In genomic region chr2:60964651-60965513, GRCh38 we compare ENCODE assay signal across 13 cellular contexts. TPM values are rescaled to one million over a fixed set of nuclear protein-coding genes. Genes with fewer than 3 reads are reported as not detected.
A peak's percentile ranks its signal among the peaks of the same experiment; 100 is the strongest.
DNase-seq lines count a peak whose midpoint lies in the region; ATAC-seq, FAIRE-seq and TF ChIP-seq lines count a peak whose summit lies in the region.
"Had no signal": no experiment of that assay in that cellular context is flagged by ENCODE, and none has a peak within 500 bp of the region (broad histone marks: within the 10 kb centered on the region; RNA-seq: fewer than 3 reads in every experiment).

No MANE protein-coding gene starts in this region.

- TF ChIP-seq CTCF in HepG2 (CRISPR knock-in tag; IDR thresholded peaks at IDR 0.05) (no peak), right lobe of liver (IDR thresholded peaks at IDR 0.05) (no peak), type B pancreatic cell (conservative IDR thresholded peaks at IDR 0.05) (no peak)

- no peaks in the 10 kb centered on the region for H3K9me3 Mint-ChIP-seq in T-cell
- no peaks in the 10 kb centered on the region for H3K9me3 Mint-ChIP-seq in type B pancreatic cell
- H3K9me3 Mint-ChIP-seq: dendritic cell treated with granulocyte-macrophage colony-stimulating factor and Interleukin-4, amounts not matched to agents 40 ng/mL and 50 ng/mL, for 4 days had no signal

- no peaks in the 10 kb centered on the region for H3K79me2 ChIP-seq in HepG2 (ENCODE audit: insufficient read depth, low read length)

- no peak for FAIRE-seq in HepG2 (lab: Jason Lieb, UNC)

- no peak for DNase-seq in HepG2 (ENCODE audit: low spot score)
- DNase-seq in right lobe of liver = no peak
- DNase-seq in T-cell = peak in 5 of 34 experiments; percentile 4 to 26 (median 9)
- no peak for DNase-seq in effector memory CD4-positive, alpha-beta T cell
- no peak for DNase-seq in type B pancreatic cell (ENCODE audit: extremely low spot score, unreplicated experiment)
- no peak for DNase-seq in mesenteric fat pad (ENCODE audit: low spot score)
- no peak for DNase-seq in NCI-H2171 (lab: John Stamatoyannopoulos, UW)
- DNase-seq: adrenal gland, IMR-90, NCI-H2029 treated with DMSO at 0.1 percent for 48 hours had no signal

- no peaks in the 10 kb centered on the region for H3K9me3 ChIP-seq in HepG2 (ENCODE audit: low read length)
- no peaks in the 10 kb centered on the region for H3K9me3 ChIP-seq in right lobe of liver
- no peaks in the 10 kb centered on the region for H3K9me3 ChIP-seq in effector memory CD4-positive, alpha-beta T cell (ENCODE audit: control insufficient read depth, low read length)
- H3K9me3 ChIP-seq: adrenal gland had no signal

- no peak overlapping the region for H3K9ac ChIP-seq in HepG2 (ENCODE audit: insufficient read depth, low read depth, low read length)

- H3K4me3 ChIP-seq in HepG2 (replicated peaks in 1 of 3; ENCODE audit: insufficient read depth in 1 of 3, low read depth in 2 of 3, low read length in 3 of 3) (no peak overlapping the region), right lobe of liver (no peak overlapping the region)
- peak overlapping the region; percentile 7 for H3K4me3 ChIP-seq in effector memory CD4-positive, alpha-beta T cell (ENCODE audit: insufficient read depth, low read depth, low read length, poor library complexity, severe bottlenecking)
- H3K4me3 ChIP-seq: adrenal gland had no signal

- H3K27me3 ChIP-seq in HepG2 (ENCODE audit: control insufficient read depth in 1 of 2, insufficient read depth in 2 of 2, low read length in 2 of 2) (no peaks in the 10 kb centered on the region), right lobe of liver (no peaks in the 10 kb centered on the region)
- H3K27me3 ChIP-seq in effector memory CD4-positive, alpha-beta T cell (replicated peaks; ENCODE audit: control insufficient read depth, insufficient read depth, low read length, poor library complexity, severe bottlenecking) = no peaks in the 10 kb centered on the region
- H3K27me3 ChIP-seq: adrenal gland had no signal

- peak overlapping the region in 2 of 3 donors; percentile 25 to 40 for H3K4me3 Mint-ChIP-seq in T-cell
- H3K4me3 Mint-ChIP-seq in type B pancreatic cell = no peak overlapping the region
- H3K4me3 Mint-ChIP-seq: dendritic cell treated with granulocyte-macrophage colony-stimulating factor and Interleukin-4, amounts not matched to agents 40 ng/mL and 50 ng/mL, for 4 days had no signal

- H3K4me1 ChIP-seq in HepG2 (ENCODE audit: insufficient read depth, low read length) (peaks cover 10% of the 10 kb centered on the region; the same call in 1 of the 2 replicates), right lobe of liver (no peaks in the 10 kb centered on the region)
- peaks cover 15% of the 10 kb centered on the region for H3K4me1 ChIP-seq in effector memory CD4-positive, alpha-beta T cell (ENCODE audit: control insufficient read depth, insufficient read depth, low read length, poor library complexity, severe bottlenecking)
- H3K4me1 ChIP-seq: adrenal gland had no signal

- POLR2A ChIA-PET in HepG2 (lab: Yijun Ruan, JAX) = interaction anchor here (1.1 kb wide), 1 partner anchor 53 kb away, joined by 3 read pairs; the partner anchor contains the start of genes PEX13 and PUS10
- POLR2A ChIA-PET in T-cell (lab: Charles Lee) = interaction anchor here (0.5 to 2.5 kb wide), 3 partner anchors 42 to 209 kb away, joined by 3 to 13 read pairs (median 4); partner anchors contain the start of genes PAPOLG (in 1 of the 2) and REL (in 1 of the 2)

- no peaks in the 10 kb centered on the region for H3K27me3 Mint-ChIP-seq in T-cell
- no peaks in the 10 kb centered on the region for H3K27me3 Mint-ChIP-seq in type B pancreatic cell
- H3K27me3 Mint-ChIP-seq: dendritic cell treated with granulocyte-macrophage colony-stimulating factor and Interleukin-4, amounts not matched to agents 40 ng/mL and 50 ng/mL, for 4 days had no signal

- no peak for TF ChIP-seq EP300 in HepG2 (IDR thresholded peaks at IDR 0.05; ENCODE audit: low read depth in 2 of 2, low read length in 2 of 2)
- no peak for TF ChIP-seq EP300 in HepG2 (CRISPR knock-in tag; IDR thresholded peaks at IDR 0.05; ENCODE audit: borderline replicate concordance)

- no peak overlapping the region for H3K27ac ChIP-seq in HepG2 (ENCODE audit: extremely low read length, insufficient read depth, low read length)
- no peak overlapping the region for H3K27ac ChIP-seq in right lobe of liver
- peak overlapping the region; percentile 40 for H3K27ac ChIP-seq in effector memory CD4-positive, alpha-beta T cell (ENCODE audit: insufficient read depth, low read length, poor library complexity, severe bottlenecking)
- H3K27ac ChIP-seq: adrenal gland had no signal

- CTCF ChIA-PET in HepG2 (lab: Yijun Ruan, JAX; ENCODE audit: low intra/inter-chr PET ratio, low total read pairs) = no interaction called here
- CTCF ChIA-PET in T-cell (lab: Charles Lee) = interaction anchor here (0.6 to 1.6 kb wide), 13 partner anchors 11 to 794 kb away, joined by 3 to 6 read pairs (median 3); no protein-coding TSS in a partner anchor

- peaks cover 8% of the 10 kb centered on the region for H3K36me3 Mint-ChIP-seq in T-cell
- H3K36me3 Mint-ChIP-seq in type B pancreatic cell = no peaks in the 10 kb centered on the region

- no peak for TF ChIP-seq RAD21 in HepG2 (CRISPR knock-in tag; IDR thresholded peaks at IDR 0.05)

- ATAC-seq in HepG2 (no peak), right lobe of liver (no peak), T-cell (replicated peaks in 1 of 4) (peak; percentile 48 to 82 (median 67)), HG03520 (IDR thresholded peaks at IDR 0.05; ENCODE audit: unreplicated experiment) (no peak)
- ATAC-seq: SK-N-SH treated with all-trans-retinoic acid at 6 μM for 48 hours had no signal

- H3K4me1 Mint-ChIP-seq in T-cell (peaks cover 37 to 45% (median 44%) of the 10 kb centered on the region in 3 donors), type B pancreatic cell (ENCODE audit: unreplicated experiment) (no peaks in the 10 kb centered on the region)

- TF ChIP-seq POLR2A in HepG2 (IDR thresholded peaks at IDR 0.05; ENCODE audit: insufficient read depth in 1 of 2, low read depth in 2 of 2, low read length in 2 of 2) (no peak), right lobe of liver (IDR thresholded peaks at IDR 0.05) (no peak)

- in situ Hi-C loops in HepG2 (cut with HindIII; ENCODE audit: extremely low pct_ligation_motif_present, low pct_unique_long_range_greater_than_20kb) = no loop called here

- H3K4me2 ChIP-seq in HepG2 (ENCODE audit: low read depth, low read length) = no peak overlapping the region

- no peak overlapping the region for H2AFZ ChIP-seq in HepG2 (ENCODE audit: low read length)

- H3K36me3 ChIP-seq in HepG2 (replicated peaks in 1 of 2; ENCODE audit: control insufficient read depth in 1 of 2, insufficient read depth in 2 of 2, low read length in 2 of 2) (peaks cover 8 to 73% of the 10 kb centered on the region in 2 experiments), right lobe of liver (peaks cover 0 to under 1% (median 0%) of the 10 kb centered on the region in 4 donors)
- no peaks in the 10 kb centered on the region for H3K36me3 ChIP-seq in effector memory CD4-positive, alpha-beta T cell (ENCODE audit: control insufficient read depth, insufficient read depth, low read length)
- H3K36me3 ChIP-seq: adrenal gland had no signal

- 97% methylated on average over 7 of the region's 7 CpGs for WGBS in HepG2 (ENCODE audit: low lambda C conversion rate)
- 75% methylated on average over 7 of the region's 7 CpGs for WGBS in right lobe of liver (ENCODE audit: insufficient coverage, low coverage, low lambda C conversion rate, missing lambda C conversion rate)

- intact Hi-C loops in HepG2 (cut with micrococcal nuclease; ENCODE audit: unreplicated experiment) (no loop called here), right lobe of liver (cut with DNase I) (no loop called here)

- H3K27ac Mint-ChIP-seq in T-cell (peak overlapping the region; percentile 87 to 88), type B pancreatic cell (peak overlapping the region; percentile 61)
- H3K27ac Mint-ChIP-seq: dendritic cell treated with granulocyte-macrophage colony-stimulating factor and Interleukin-4, amounts not matched to agents 40 ng/mL and 50 ng/mL, for 4 days had no signal

- no TSS peak for BruUV-seq in HepG2 (replicated peaks; lab: Mats Ljungman, UMichigan)

- H4K20me1 ChIP-seq in HepG2 (ENCODE audit: insufficient read depth, low read length) = no peaks in the 10 kb centered on the region

RNA-seq across cellular contexts. Expression of gene PEX13, which starts 52.6 kb away (rescaled TPM):
- total RNA-seq in HepG2 (2016; rRNA removed; fragmentation: Illumina TruSeq; extraction: Trizol) (63.1 and 75.9 TPM in 2 replicates), right lobe of liver (10 to 100 TPM; 23.0 to 34.3 (median 26.3) TPM), T-cell (10 to 100 TPM; 12.6 to 22.8 (median 20.4) TPM), type B pancreatic cell (ENCODE audit: low replicate concordance) (28.9 and 31.6 TPM in 2 replicates), mesenteric fat pad (14.4 TPM)
- 29.0 and 31.0 TPM in 2 replicates for total RNA-seq in HepG2 (2016; cell fraction: cytosol; rRNA removed; fragmentation: Illumina TruSeq; extraction: Trizol; ENCODE audit: low read depth)
- 61.3 and 73.7 TPM in 2 replicates for total RNA-seq in HepG2 (2016; cell fraction: insoluble cytoplasmic fraction; rRNA removed; fragmentation: Illumina TruSeq; extraction: Trizol)
- 48.9 and 49.5 TPM in 2 replicates for total RNA-seq in HepG2 (2016; cell fraction: membrane; rRNA removed; fragmentation: Illumina TruSeq; extraction: Trizol)
- total RNA-seq in HepG2 (2016; cell fraction: nucleus; rRNA removed; fragmentation: Illumina TruSeq; extraction: Trizol) = 75.5 and 79.5 TPM in 2 replicates
- polyA plus RNA-seq in HepG2 (2011; rRNA removed) = 42.1 and 47.9 TPM in 2 replicates
- 38.1 and 43.8 TPM in 2 replicates for polyA plus RNA-seq in HepG2 (2011; cell fraction: cytosol; rRNA removed)
- polyA plus RNA-seq in HepG2 (2011; cell fraction: nucleus; rRNA removed) = 16.4 and 19.1 TPM in 2 replicates
- polyA plus RNA-seq in HepG2 (2012) = 27.3 and 33.4 TPM in 2 replicates
- polyA plus RNA-seq in HepG2 (2016; cell fraction: cytosol; fragmentation: Illumina TruSeq; extraction: Trizol; ENCODE audit: low read depth) = 25.3 and 36.5 TPM in 2 replicates
- 45.3 and 45.9 TPM in 2 replicates for polyA plus RNA-seq in HepG2 (2016; cell fraction: insoluble cytoplasmic fraction; fragmentation: Illumina TruSeq; extraction: Trizol; ENCODE audit: low read depth)
- polyA plus RNA-seq in HepG2 (2016; cell fraction: membrane; fragmentation: Illumina TruSeq; extraction: Trizol; ENCODE audit: low read depth) = 36.8 and 42.1 TPM in 2 replicates
- polyA plus RNA-seq in HepG2 (2016; cell fraction: nucleus; fragmentation: Illumina TruSeq; extraction: Trizol; ENCODE audit: insufficient read depth, low read depth) = 48.0 and 48.4 TPM in 2 replicates
- polyA minus RNA-seq in HepG2 (2011; rRNA and poly(A)+ RNA removed; ENCODE audit: low replicate concordance) = 35.3 and 78.6 TPM in 2 replicates
- 29.3 and 30.9 TPM in 2 replicates for polyA minus RNA-seq in HepG2 (2011; cell fraction: cytosol; rRNA and poly(A)+ RNA removed)
- polyA minus RNA-seq in HepG2 (2011; cell fraction: nucleus; rRNA and poly(A)+ RNA removed) = 93.1 and 98.1 TPM in 2 replicates

RNA-seq across cellular contexts. Expression of gene PUS10, which starts 53.2 kb away (rescaled TPM):
- total RNA-seq in HepG2 (2016; rRNA removed; fragmentation: Illumina TruSeq; extraction: Trizol) = 44.3 and 52.8 TPM in 2 replicates
- 7.9 and 9.1 TPM in 2 replicates for total RNA-seq in HepG2 (2016; cell fraction: cytosol; rRNA removed; fragmentation: Illumina TruSeq; extraction: Trizol; ENCODE audit: low read depth)
- 41.8 and 52.5 TPM in 2 replicates for total RNA-seq in HepG2 (2016; cell fraction: insoluble cytoplasmic fraction; rRNA removed; fragmentation: Illumina TruSeq; extraction: Trizol)
- total RNA-seq in HepG2 (2016; cell fraction: membrane; rRNA removed; fragmentation: Illumina TruSeq; extraction: Trizol) = 15.6 and 18.7 TPM in 2 replicates
- total RNA-seq in HepG2 (2016; cell fraction: nucleus; rRNA removed; fragmentation: Illumina TruSeq; extraction: Trizol) = 57.0 and 59.6 TPM in 2 replicates
- polyA plus RNA-seq in HepG2 (2011; rRNA removed) = 33.1 and 41.4 TPM in 2 replicates
- 18.5 and 21.5 TPM in 2 replicates for polyA plus RNA-seq in HepG2 (2011; cell fraction: cytosol; rRNA removed)
- 39.8 and 48.9 TPM in 2 replicates for polyA plus RNA-seq in HepG2 (2011; cell fraction: nucleus; rRNA removed)
- polyA plus RNA-seq in HepG2 (2012) = 16.7 and 41.9 TPM in 2 replicates
- 2.6 and 3.6 TPM in 2 replicates for polyA plus RNA-seq in HepG2 (2016; cell fraction: cytosol; fragmentation: Illumina TruSeq; extraction: Trizol; ENCODE audit: low read depth)
- polyA plus RNA-seq in HepG2 (2016; cell fraction: insoluble cytoplasmic fraction; fragmentation: Illumina TruSeq; extraction: Trizol; ENCODE audit: low read depth) = 35.0 and 35.6 TPM in 2 replicates
- 6.0 and 6.5 TPM in 2 replicates for polyA plus RNA-seq in HepG2 (2016; cell fraction: membrane; fragmentation: Illumina TruSeq; extraction: Trizol; ENCODE audit: low read depth)
- polyA plus RNA-seq in HepG2 (2016; cell fraction: nucleus; fragmentation: Illumina TruSeq; extraction: Trizol; ENCODE audit: insufficient read depth, low read depth) = 38.1 and 42.1 TPM in 2 replicates
- polyA minus RNA-seq in HepG2 (2011; rRNA and poly(A)+ RNA removed; ENCODE audit: low replicate concordance) = 1.4 and 19.1 TPM in 2 replicates
- 28.0 and 29.0 TPM in 2 replicates for polyA minus RNA-seq in HepG2 (2011; cell fraction: cytosol; rRNA and poly(A)+ RNA removed)
- 188 and 197 TPM in 2 replicates for polyA minus RNA-seq in HepG2 (2011; cell fraction: nucleus; rRNA and poly(A)+ RNA removed)
- total RNA-seq in right lobe of liver = 10 to 100 TPM in 5 of 6 experiments, 1 to 10 TPM in 1; 8.6 to 15.3 (median 13.1) TPM
- 1 to 10 TPM; 5.2 to 6.4 (median 5.6) TPM for total RNA-seq in T-cell
- total RNA-seq in type B pancreatic cell (ENCODE audit: low replicate concordance) = 6.3 and 6.8 TPM in 2 replicates
- 2.8 TPM for total RNA-seq in mesenteric fat pad

Comparison
In these comparisons a context has a peak if more than half of its experiments do, and no peak if none do; other contexts are left out.
1. ATAC-seq: peak in T-cell (4 of 4); none in HepG2 (single experiment), right lobe of liver (0 of 4) and HG03520 (single experiment).